In the genomic region with DNA sequence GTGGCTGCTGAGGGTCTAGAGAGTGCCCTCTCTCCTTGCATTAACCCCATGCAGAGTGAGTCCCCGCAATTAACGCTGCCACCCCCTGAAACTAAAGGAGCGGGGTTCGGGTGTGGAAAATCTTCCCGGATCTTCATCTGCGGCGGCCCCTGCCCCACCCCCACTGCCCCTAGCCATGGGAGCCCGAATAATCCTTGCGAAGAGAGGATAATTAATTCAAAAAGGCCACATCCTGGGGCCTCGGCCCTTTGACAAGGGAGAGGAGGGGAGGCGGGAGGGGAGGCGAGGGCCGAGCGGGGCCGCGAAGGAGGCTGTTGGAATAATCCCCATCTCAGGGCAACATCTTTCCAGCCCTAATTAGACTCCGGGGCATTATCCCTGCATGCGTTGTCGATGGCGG, we compare ENCODE assay signal across 12 cellular contexts.
A peak's percentile ranks its signal among the peaks of the same experiment; 100 is the strongest.
DNase-seq lines count a peak whose midpoint lies in the region; ATAC-seq and TF ChIP-seq lines count a peak whose summit lies in the region.
"Had no signal": no experiment of that assay in that cellular context is flagged by ENCODE, and none has a peak within 500 bp of the region (broad histone marks: within the 10 kb centered on the region; RNA-seq: fewer than 3 reads in every experiment).

No MANE protein-coding gene starts in this region.

- intact Hi-C loops in Right ventricle myocardium inferior (cut with DNase I), result no loop called here
- intact Hi-C loops in cardiac septum (cut with DNase I), result no loop called here
- intact Hi-C loops in naive thymus-derived CD4-positive, alpha-beta T cell (cut with micrococcal nuclease), result no loop called here
- intact Hi-C loops in Calu3 (cut with micrococcal nuclease; ENCODE audit: unreplicated experiment), result no loop called here

- peak; percentile 28 for ATAC-seq in Right ventricle myocardium inferior
- ATAC-seq in naive thymus-derived CD4-positive, alpha-beta T cell, result no peak
- no peak for ATAC-seq in HG03097 (IDR thresholded peaks at IDR 0.05; ENCODE audit: low FRiP score, unreplicated experiment)

- no peak overlapping the region for H3K4me3 ChIP-seq in ectodermal cell (ENCODE audit: insufficient read depth, low read depth, low read length)
- peak overlapping the region; percentile 2 for H3K4me3 ChIP-seq in naive thymus-derived CD4-positive, alpha-beta T cell (ENCODE audit: low read length)

- H3K27me3 Mint-ChIP-seq in naive thymus-derived CD4-positive, alpha-beta T cell, result peaks cover 0 to 64% (median 13%) of the 10 kb centered on the region in 5 donors
- H3K27me3 Mint-ChIP-seq in Calu3 (ENCODE audit: unreplicated experiment), result peaks cover 97% of the 10 kb centered on the region

- BruUV-seq in Calu3 (replicated peaks; lab: Mats Ljungman, UMichigan), result no TSS peak

- H3K4me1 Mint-ChIP-seq in naive thymus-derived CD4-positive, alpha-beta T cell, result peaks cover 7 to 15% (median 13%) of the 10 kb centered on the region in 7 donors
- H3K4me1 Mint-ChIP-seq in Calu3 (ENCODE audit: low read depth, unreplicated experiment), result no peaks in the 10 kb centered on the region

- no peaks in the 10 kb centered on the region for H3K36me3 ChIP-seq in ectodermal cell (ENCODE audit: control insufficient read depth, insufficient read depth, low read length)
- no peaks in the 10 kb centered on the region for H3K36me3 ChIP-seq in naive thymus-derived CD4-positive, alpha-beta T cell (ENCODE audit: control insufficient read depth in 2 of 3, insufficient read depth in 3 of 3, low read length in 3 of 3)
- H3K36me3 ChIP-seq: neutrophil had no signal

- DNase-seq in Right ventricle myocardium inferior (ENCODE audit: missing footprints) (peak; percentile 52), cardiac septum (ENCODE audit: low spot score) (no peak), GF-D8 (lab: John Stamatoyannopoulos, UW) (no peak), islet precursor cell (no peak), Calu3 (no peak)
- no peak for DNase-seq in naive thymus-derived CD4-positive, alpha-beta T cell
- DNase-seq: NCI-H146, T-helper 9 cell, trophoblast cell had no signal

- POLR2A ChIA-PET in naive thymus-derived CD4-positive, alpha-beta T cell (lab: Charles Lee), result no interaction called here

- CTCF ChIA-PET in naive thymus-derived CD4-positive, alpha-beta T cell (lab: Charles Lee), result no interaction called here
- CTCF ChIA-PET in Calu3 (lab: Charles Lee), result interaction anchor here (0.6 kb wide), 1 partner anchor 24 kb away, joined by 4 read pairs; no protein-coding TSS in a partner anchor

- no peaks in the 10 kb centered on the region for H3K9me3 Mint-ChIP-seq in naive thymus-derived CD4-positive, alpha-beta T cell
- H3K9me3 Mint-ChIP-seq in Calu3 (ENCODE audit: low read depth, unreplicated experiment), result no peaks in the 10 kb centered on the region

- H3K9me3 ChIP-seq in ectodermal cell (ENCODE audit: control insufficient read depth, low read length), result no peaks in the 10 kb centered on the region
- no peaks in the 10 kb centered on the region for H3K9me3 ChIP-seq in naive thymus-derived CD4-positive, alpha-beta T cell (ENCODE audit: control insufficient read depth in 2 of 3, low read length in 3 of 3)
- H3K9me3 ChIP-seq: neutrophil had no signal

- H3K36me3 Mint-ChIP-seq in naive thymus-derived CD4-positive, alpha-beta T cell, result no peaks in the 10 kb centered on the region
- no peaks in the 10 kb centered on the region for H3K36me3 Mint-ChIP-seq in Calu3 (ENCODE audit: insufficient read depth, unreplicated experiment)

- H3K27ac ChIP-seq in ectodermal cell (ENCODE audit: insufficient read depth, low read depth, low read length, poor library complexity, severe bottlenecking), result peak overlapping the region; percentile 47
- no peak overlapping the region for H3K27ac ChIP-seq in naive thymus-derived CD4-positive, alpha-beta T cell (ENCODE audit: low read depth, low read length)
- H3K27ac ChIP-seq: neutrophil had no signal

- H3K27ac Mint-ChIP-seq in naive thymus-derived CD4-positive, alpha-beta T cell, result peak overlapping the region in 3 of 9 donors; percentile 22 to 70 (median 29)
- no peak overlapping the region for H3K27ac Mint-ChIP-seq in Calu3 (ENCODE audit: unreplicated experiment)

- no peak for TF ChIP-seq CTCF in Calu3 (IDR thresholded peaks at IDR 0.05; ENCODE audit: unreplicated experiment)

- H3K4me1 ChIP-seq in ectodermal cell (ENCODE audit: control insufficient read depth, insufficient read depth, low read length), result peaks cover 30% of the 10 kb centered on the region
- peaks cover 0 to 3% of the 10 kb centered on the region in 2 donors for H3K4me1 ChIP-seq in naive thymus-derived CD4-positive, alpha-beta T cell (ENCODE audit: control insufficient read depth in 2 of 2, insufficient read depth in 2 of 2, low read length in 2 of 2)

- H3K4me3 Mint-ChIP-seq in naive thymus-derived CD4-positive, alpha-beta T cell, result peak overlapping the region; percentile 31 to 84 (median 78)
- H3K4me3 Mint-ChIP-seq in Calu3 (ENCODE audit: low read depth, unreplicated experiment), result no peak overlapping the region

- H3K27me3 ChIP-seq in ectodermal cell (ENCODE audit: control insufficient read depth, insufficient read depth, low read length, poor library complexity, severe bottlenecking), result no peaks in the 10 kb centered on the region
- H3K27me3 ChIP-seq in naive thymus-derived CD4-positive, alpha-beta T cell (ENCODE audit: control insufficient read depth in 2 of 2, insufficient read depth in 2 of 2, low read length in 2 of 2), result no peaks in the 10 kb centered on the region

- WGBS in ectodermal cell, 2 experiments, result 13 to 14% methylated on average over 20 of the region's 20 CpGs
